11 cellular contexts compared by ENCODE assay signal in the genomic region with DNA sequence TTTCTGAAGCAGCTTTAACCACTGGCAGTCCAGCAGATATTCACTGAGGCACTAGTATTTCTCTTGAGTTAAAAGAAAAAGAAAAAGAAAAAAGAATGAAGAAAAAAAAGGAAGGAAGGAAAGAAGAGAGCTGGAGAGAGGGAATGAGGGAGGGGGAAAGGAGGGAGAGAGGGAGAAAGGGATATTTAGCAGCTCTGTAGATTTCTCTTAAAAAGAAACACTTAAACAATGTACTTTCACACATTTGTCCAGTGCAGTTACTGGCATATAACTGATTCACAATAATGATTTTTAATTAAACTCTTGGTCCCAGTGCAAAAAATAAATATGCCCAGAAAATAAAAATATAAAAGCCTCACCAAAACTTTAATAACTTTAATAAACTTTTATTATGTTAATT.
"Had no signal": no experiment of that assay in that cellular context is flagged by ENCODE, and none has a peak within 500 bp of the region (broad histone marks: within the 10 kb centered on the region; RNA-seq: fewer than 3 reads in every experiment).

No MANE protein-coding gene starts in this region.

- H2AFZ ChIP-seq: GM23248, GM23338 had no signal

- H3K27ac ChIP-seq: GM23248 had no signal

- H3K4me3 ChIP-seq: GM23248, GM23338, HAP-1 had no signal

- H3K36me3 ChIP-seq: HAP-1 had no signal

- H3K4me1 ChIP-seq: HAP-1 had no signal

- H3K4me2 ChIP-seq: GM23338 had no signal

- H3K9ac ChIP-seq: GM23248 had no signal

- ATAC-seq: GM23338, HCT116 had no signal

- H3K9me3 ChIP-seq: HAP-1 had no signal

- DNase-seq: GM23248, GOT3, H7, H9, HCEC 1CT, HFFc6 had no signal

- FAIRE-seq: H1, H54 had no signal
